ENCODE assay signal across 9 cellular contexts in genomic region chr17:1203967-1204291, GRCh38. TPM values are rescaled to one million over a fixed set of nuclear protein-coding genes. Genes with fewer than 3 reads are reported as not detected.
DNase-seq lines count a peak whose midpoint lies in the region; ATAC-seq and TF ChIP-seq lines count a peak whose summit lies in the region.
"Had no signal": no experiment of that assay in that cellular context is flagged by ENCODE, and none has a peak within 500 bp of the region (broad histone marks: within the 10 kb centered on the region; RNA-seq: fewer than 3 reads in every experiment).

No MANE protein-coding gene starts in this region.

- no peak overlapping the region for H2BK15ac ChIP-seq in mesenchymal stem cell (ENCODE audit: low read depth, poor library complexity, severe bottlenecking)

- no peak for TF ChIP-seq CTCF in coronary artery (IDR thresholded peaks at IDR 0.05)
- no peak for TF ChIP-seq CTCF in tibial nerve (IDR thresholded peaks at IDR 0.05)
- no peak for TF ChIP-seq CTCF in mucosa of descending colon (IDR thresholded peaks at IDR 0.05)

- TF ChIP-seq POLR2A in tibial nerve (IDR thresholded peaks at IDR 0.05), result no peak

- peaks cover 6% of the 10 kb centered on the region for H3K4me1 ChIP-seq in mesenchymal stem cell (ENCODE audit: control insufficient read depth, insufficient read depth, low read depth, low read length)
- H3K4me1 ChIP-seq in tibial nerve, result peaks cover 0 to 14% (median 4%) of the 10 kb centered on the region in 4 donors
- H3K4me1 ChIP-seq in mucosa of descending colon (ENCODE audit: low read depth), result peaks cover 4% of the 10 kb centered on the region
- H3K4me1 ChIP-seq in SJCRH30, result no peaks in the 10 kb centered on the region

- H3K18ac ChIP-seq in mesenchymal stem cell (ENCODE audit: low read depth in 1 of 2, low read length in 2 of 2), result peak overlapping the region; percentile 10 to 71

- H4K8ac ChIP-seq in mesenchymal stem cell (ENCODE audit: low read length), result peak overlapping the region; percentile 85

- H3K23ac ChIP-seq in mesenchymal stem cell (ENCODE audit: low read length in 2 of 2), result no peak overlapping the region

- H2AFZ ChIP-seq in mesenchymal stem cell (ENCODE audit: low read depth, low read length), result no peak overlapping the region

- H3K4me3 ChIP-seq in coronary artery (peak overlapping the region; percentile 72), mesenchymal stem cell (ENCODE audit: insufficient read depth in 1 of 2, low read depth in 1 of 2, low read length in 2 of 2) (peak overlapping the region; percentile 53 to 80), tibial nerve (peak overlapping the region in 3 of 4 donors; percentile 24 to 63 (median 48)), mucosa of descending colon (no peak overlapping the region), SJCRH30 (no peak overlapping the region)

- peak overlapping the region; percentile 28 for H3K4me3 Mint-ChIP-seq in activated CD4-positive, alpha-beta T cell treated with anti-CD3 and anti-CD28 coated beads for 36 hours
- H3K4me3 Mint-ChIP-seq in activated CD4-positive, alpha-beta T cell treated with anti-CD3 and anti-CD28 coated beads, Interleukin-2, amount 10 ng/mL, durations not matched to agents 24 days and 14 days, result no peak overlapping the region

- H3K27me3 ChIP-seq in mesenchymal stem cell (ENCODE audit: control insufficient read depth in 1 of 2, insufficient read depth in 1 of 2, low read length in 2 of 2) (peaks cover 4 to 7% of the 10 kb centered on the region in 2 experiments), tibial nerve (no peaks in the 10 kb centered on the region), SJCRH30 (no peaks in the 10 kb centered on the region)

- no peak overlapping the region for H2AK5ac ChIP-seq in mesenchymal stem cell (ENCODE audit: low read length, severe bottlenecking)

- no peaks in the 10 kb centered on the region for H3K9me3 ChIP-seq in mesenchymal stem cell (ENCODE audit: control insufficient read depth, low read length)
- no peaks in the 10 kb centered on the region for H3K9me3 ChIP-seq in tibial nerve
- H3K9me3 ChIP-seq in mucosa of descending colon, result no peaks in the 10 kb centered on the region
- H3K9me3 ChIP-seq in SJCRH30 (replicated peaks), result no peaks in the 10 kb centered on the region

- peaks cover 16% of the 10 kb centered on the region for H3K4me1 Mint-ChIP-seq in activated CD4-positive, alpha-beta T cell treated with anti-CD3 and anti-CD28 coated beads for 36 hours
- peaks cover 25% of the 10 kb centered on the region for H3K4me1 Mint-ChIP-seq in activated CD4-positive, alpha-beta T cell treated with anti-CD3 and anti-CD28 coated beads, Interleukin-2, amount 10 ng/mL, durations not matched to agents 24 days and 14 days

- no peaks in the 10 kb centered on the region for H3K79me1 ChIP-seq in mesenchymal stem cell (replicated peaks; ENCODE audit: low read length, poor library complexity, severe bottlenecking)

- peaks cover 2% of the 10 kb centered on the region for H3K27me3 Mint-ChIP-seq in activated CD4-positive, alpha-beta T cell treated with anti-CD3 and anti-CD28 coated beads for 36 hours
- H3K27me3 Mint-ChIP-seq in activated CD4-positive, alpha-beta T cell treated with anti-CD3 and anti-CD28 coated beads, Interleukin-2, amount 10 ng/mL, durations not matched to agents 24 days and 14 days, result peaks cover 5% of the 10 kb centered on the region

- POLR2A ChIA-PET in activated CD4-positive, alpha-beta T cell treated with anti-CD3 and anti-CD28 coated beads for 36 hours (lab: Charles Lee), result no interaction called here

- no peak for DNase-seq in activated CD4-positive, alpha-beta T cell treated with anti-CD3 and anti-CD28 coated beads for 36 hours
- DNase-seq in activated CD4-positive, alpha-beta T cell treated with anti-CD3 and anti-CD28 coated beads, Interleukin-2, amount 10 ng/mL, durations not matched to agents 24 days and 14 days, result no peak
- DNase-seq in coronary artery (ENCODE audit: low spot score) (no peak), mesenchymal stem cell (no peak), tibial nerve (ENCODE audit: low spot score in 2 of 2) (no peak), mucosa of descending colon (no peak), SJCRH30 (no peak)
- DNase-seq: OCI-M1 had no signal

- H3K9ac ChIP-seq in mesenchymal stem cell (ENCODE audit: low read length), result peak overlapping the region; percentile 84

- no peaks in the 10 kb centered on the region for H3K36me3 Mint-ChIP-seq in activated CD4-positive, alpha-beta T cell treated with anti-CD3 and anti-CD28 coated beads for 36 hours (ENCODE audit: low read depth)
- H3K36me3 Mint-ChIP-seq in activated CD4-positive, alpha-beta T cell treated with anti-CD3 and anti-CD28 coated beads, Interleukin-2, amount 10 ng/mL, durations not matched to agents 24 days and 14 days (ENCODE audit: low read depth), result no peaks in the 10 kb centered on the region

- no peaks in the 10 kb centered on the region for H3K9me3 Mint-ChIP-seq in activated CD4-positive, alpha-beta T cell treated with anti-CD3 and anti-CD28 coated beads for 36 hours (ENCODE audit: low read depth)
- no peaks in the 10 kb centered on the region for H3K9me3 Mint-ChIP-seq in activated CD4-positive, alpha-beta T cell treated with anti-CD3 and anti-CD28 coated beads, Interleukin-2, amount 10 ng/mL, durations not matched to agents 24 days and 14 days

- WGBS in mesenchymal stem cell, result 57% methylated on average over 19 of the region's 19 CpGs
- 64 to 68% methylated on average over 12 to 17 of the region's 19 CpGs for WGBS in tibial nerve, 2 donors

- H3K4me2 ChIP-seq in mesenchymal stem cell (ENCODE audit: low read length, poor library complexity, severe bottlenecking), result peak overlapping the region; percentile 69

- peak overlapping the region in 1 of 2 experiments; percentile 33 for H3K4ac ChIP-seq in mesenchymal stem cell (ENCODE audit: low read depth in 1 of 2, low read length in 2 of 2)

- H2BK5ac ChIP-seq in mesenchymal stem cell (ENCODE audit: low read depth, low read length, poor library complexity, severe bottlenecking), result no peak overlapping the region

- no peak overlapping the region for H4K91ac ChIP-seq in mesenchymal stem cell (ENCODE audit: low read length)

- no peak for ATAC-seq in activated CD4-positive, alpha-beta T cell treated with anti-CD3 and anti-CD28 coated beads for 36 hours
- ATAC-seq in HG02759 (IDR thresholded peaks at IDR 0.05; ENCODE audit: unreplicated experiment) (no peak), mucosa of descending colon (no peak)

- H2BK12ac ChIP-seq in mesenchymal stem cell (ENCODE audit: low read length in 2 of 2), result no peak overlapping the region

- no peaks in the 10 kb centered on the region for H3K36me3 ChIP-seq in mesenchymal stem cell (ENCODE audit: control insufficient read depth in 1 of 2, insufficient read depth in 2 of 2, low read depth in 1 of 2, low read length in 2 of 2)
- H3K36me3 ChIP-seq in tibial nerve, result no peaks in the 10 kb centered on the region
- H3K36me3 ChIP-seq in mucosa of descending colon (ENCODE audit: low read depth), result no peaks in the 10 kb centered on the region
- H3K36me3 ChIP-seq in SJCRH30, result no peaks in the 10 kb centered on the region

- H2BK120ac ChIP-seq in mesenchymal stem cell (ENCODE audit: low read depth, low read length), result no peak overlapping the region

- TF ChIP-seq EP300 in tibial nerve (IDR thresholded peaks at IDR 0.05), result no peak

- CTCF ChIA-PET in activated CD4-positive, alpha-beta T cell treated with anti-CD3 and anti-CD28 coated beads for 36 hours (lab: Charles Lee), result no interaction called here

- H3K14ac ChIP-seq in mesenchymal stem cell (ENCODE audit: low read length in 2 of 2), result no peak overlapping the region

- intact Hi-C loops in activated CD4-positive, alpha-beta T cell treated with anti-CD3 and anti-CD28 coated beads for 36 hours (cut with DNase I, micrococcal nuclease), result loop anchor here in 1 of 2 experiments (1.0 kb wide), 3 partner anchors 24 to 225 kb away; partner anchors contain the start of gene NXN
- intact Hi-C loops in activated CD4-positive, alpha-beta T cell treated with anti-CD3 and anti-CD28 coated beads, Interleukin-2, amount 10 ng/mL, durations not matched to agents 24 days and 14 days (cut with micrococcal nuclease), result no loop called here
- intact Hi-C loops in mucosa of descending colon (cut with DNase I, micrococcal nuclease), result no loop called here

- no peak overlapping the region for H3K27ac Mint-ChIP-seq in activated CD4-positive, alpha-beta T cell treated with anti-CD3 and anti-CD28 coated beads for 36 hours
- H3K27ac Mint-ChIP-seq in activated CD4-positive, alpha-beta T cell treated with anti-CD3 and anti-CD28 coated beads, Interleukin-2, amount 10 ng/mL, durations not matched to agents 24 days and 14 days, result no peak overlapping the region

- H3K27ac ChIP-seq in coronary artery (peak overlapping the region in 1 of 2 donors; percentile 81), mesenchymal stem cell (ENCODE audit: low read length, poor library complexity, severe bottlenecking) (no peak overlapping the region), tibial nerve (peak overlapping the region; percentile 0 to 85 (median 44)), SJCRH30 (no peak overlapping the region)

RNA-seq across cellular contexts. Expression of gene ABR, which starts 24.1 kb away (rescaled TPM):
- total RNA-seq in activated CD4-positive, alpha-beta T cell treated with anti-CD3 and anti-CD28 coated beads for 36 hours, result 10 to 100 TPM; 45.2 to 50.5 TPM
- 58.9 and 66.4 TPM in 2 replicates for total RNA-seq in activated CD4-positive, alpha-beta T cell treated with anti-CD3 and anti-CD28 coated beads, Interleukin-2, amount 10 ng/mL, durations not matched to agents 24 days and 14 days
- polyA plus RNA-seq in mesenchymal stem cell (2013, experiment 1 of 2), result 57.4 TPM
- 56.4 TPM for polyA plus RNA-seq in mesenchymal stem cell (2013, experiment 2 of 2)
- total RNA-seq in tibial nerve, result 100 to 1,000 TPM in 2 of 4 donors, 10 to 100 TPM in 2; 88.8 to 193 (median 133) TPM
- total RNA-seq in mucosa of descending colon, result 100 to 1,000 TPM; 257 to 470 (median 292) TPM
- total RNA-seq in SJCRH30 (2014; rRNA removed; shearing (Covaris generic)), result 5.6 and 7.0 TPM in 2 replicates

Comparison
In these comparisons a context has a peak if more than half of its experiments do, and no peak if none do; other contexts are left out.
1. H3K27ac ChIP-seq: peak in tibial nerve (4 of 4); none in mesenchymal stem cell (single experiment) and SJCRH30 (single experiment).
2. H3K4me3 ChIP-seq: peak in coronary artery (single experiment), mesenchymal stem cell (2 of 2) and tibial nerve (3 of 4); none in mucosa of descending colon (single experiment) and SJCRH30 (single experiment).